In genomic region chr16:68149596-68149995, GRCh38 we compare ENCODE assay signal across 28 cellular contexts.
"Had no signal": no experiment of that assay in that cellular context is flagged by ENCODE, and none has a peak within 500 bp of the region (broad histone marks: within the 10 kb centered on the region; RNA-seq: fewer than 3 reads in every experiment).

No MANE protein-coding gene starts in this region.

- H3K27me3 ChIP-seq: left lung, pancreas, sigmoid colon, spleen, tibial nerve, uterus had no signal

- FAIRE-seq: islet of Langerhans, kidney, pancreas, small intestine had no signal

- H3K4me1 ChIP-seq: prostate gland, uterus had no signal

- ATAC-seq: left colon; left lung; lower lobe of right lung; pancreas; right cardiac atrium; stimulated activated memory B cell treated with anti-CD40 and anti-IgM and Interleukin-4, amounts not matched to agents 10 μg/mL and 1 μg/mL and 100 μg/mL, for 72 hours; stimulated activated naive CD8-positive, alpha-beta T cell treated with anti-CD3 and anti-CD28 coated beads, Interleukin-15, amount 100 ng/mL, for 72 hours had no signal

- H3K27ac ChIP-seq: left lung, lower lobe of right lung, pancreas, prostate gland, sigmoid colon, spleen, tibial nerve, uterus had no signal

- H3K36me3 Mint-ChIP-seq: naive B cell had no signal

- H3K36me3 ChIP-seq: prostate gland, uterus had no signal

- H3K27me3 Mint-ChIP-seq: naive B cell; stimulated activated memory B cell treated with anti-CD40 and anti-IgM and Interleukin-4, amounts not matched to agents 10 μg/mL and 1 μg/mL and 100 μg/mL, for 72 hours; stimulated activated naive CD8-positive, alpha-beta T cell treated with anti-CD3 and anti-CD28 coated beads, Interleukin-15, amount 100 ng/mL, for 72 hours; type B pancreatic cell had no signal

- DNase-seq: hippocampal formation; kidney; left colon; left lung; lower lobe of right lung; mammary epithelial cell; mesenchymal stem cell; naive B cell; nucleus accumbens; pancreas; posterior cingulate gyrus; retina; right cardiac atrium; sigmoid colon; small intestine; spleen; stimulated activated CD4-positive, alpha-beta T cell treated with anti-CD3 and anti-CD28 coated beads, Interleukin-4, amount 100 ng/mL, for 24 hours; stimulated activated naive CD4-positive, alpha-beta T cell treated with Interleukin-2 at 50 U/mL for 16 hours; stimulated activated naive CD8-positive, alpha-beta T cell treated with anti-CD3 and anti-CD28 coated beads, Interleukin-15, amount 100 ng/mL, for 72 hours; substantia nigra; uterus had no signal

- H3K4me3 ChIP-seq: left lung, lower lobe of right lung, pancreas, prostate gland, sigmoid colon, spleen, tibial nerve, uterus had no signal

- H3K4me3 Mint-ChIP-seq: naive B cell; nephron; neural crest cell; stimulated activated memory B cell treated with anti-CD40 and anti-IgM and Interleukin-4, amounts not matched to agents 10 μg/mL and 1 μg/mL and 100 μg/mL, for 72 hours; stimulated activated naive CD8-positive, alpha-beta T cell treated with anti-CD3 and anti-CD28 coated beads, Interleukin-15, amount 100 ng/mL, for 72 hours; type B pancreatic cell had no signal

- H3K9me3 ChIP-seq: left lung, lower lobe of right lung, pancreas, prostate gland, sigmoid colon, spleen, tibial nerve, uterus had no signal

- H3K9me3 Mint-ChIP-seq: naive B cell; nephron; neural crest cell; stimulated activated memory B cell treated with anti-CD40 and anti-IgM and Interleukin-4, amounts not matched to agents 10 μg/mL and 1 μg/mL and 100 μg/mL, for 72 hours; stimulated activated naive CD8-positive, alpha-beta T cell treated with anti-CD3 and anti-CD28 coated beads, Interleukin-15, amount 100 ng/mL, for 72 hours; type B pancreatic cell had no signal

- H3K27ac Mint-ChIP-seq: nephron; stimulated activated memory B cell treated with anti-CD40 and anti-IgM and Interleukin-4, amounts not matched to agents 10 μg/mL and 1 μg/mL and 100 μg/mL, for 72 hours; type B pancreatic cell had no signal
